11 cellular contexts compared by ENCODE assay signal in the genomic region with DNA sequence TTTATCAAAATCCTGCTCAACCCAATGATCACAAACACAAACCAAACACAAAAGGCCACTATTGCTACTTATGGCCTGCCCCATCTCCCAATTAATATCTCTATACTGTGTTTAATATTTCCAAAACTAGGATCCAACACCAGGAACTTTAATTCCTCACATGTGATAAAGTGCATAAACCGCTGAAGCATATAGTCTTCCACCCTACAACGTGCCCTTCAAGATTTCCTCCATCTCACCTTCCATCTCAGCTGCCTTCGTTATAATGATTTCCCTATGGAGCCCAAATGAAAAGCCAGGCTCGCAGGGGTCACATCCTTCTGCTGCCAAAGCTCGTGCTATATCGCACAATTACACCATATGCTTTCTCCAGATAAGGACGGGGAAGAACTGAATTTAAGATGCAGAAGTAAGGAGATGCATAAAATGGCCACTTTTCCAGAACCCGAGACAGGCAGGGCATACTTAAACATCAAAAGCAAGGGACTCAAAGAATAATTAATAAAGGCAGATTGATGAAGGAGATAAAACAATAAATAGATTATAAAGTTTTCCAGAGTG. TPM values are rescaled to one million over a fixed set of nuclear protein-coding genes. Genes with fewer than 3 reads are reported as not detected.
DNase-seq lines count a peak whose midpoint lies in the region; TF ChIP-seq lines count a peak whose summit lies in the region.
"Had no signal": no experiment of that assay in that cellular context is flagged by ENCODE, and none has a peak within 500 bp of the region (broad histone marks: within the 10 kb centered on the region; RNA-seq: fewer than 3 reads in every experiment).

No MANE protein-coding gene starts in this region.

- peaks cover 2% of the 10 kb centered on the region for H3K36me3 Mint-ChIP-seq in progenitor cell of endocrine pancreas (ENCODE audit: insufficient read depth)

- in situ Hi-C loops in KBM-7 (cut with MboI; ENCODE audit: low pct_unique_long_range_greater_than_20kb, low sequenced_read_pairs) = no loop called here

- no peak overlapping the region for H3K27ac ChIP-seq in MM.1S (ENCODE audit: low read length)

- DNase-seq in NCI-H2171 treated with DMSO at 0.1 percent for 48 hours (lab: John Stamatoyannopoulos, UW) (peak; percentile 61), NCI-H2171 (lab: John Stamatoyannopoulos, UW) (no peak), NT2/D1 (ENCODE audit: low read depth, low spot score) (no peak), epithelial cell of esophagus (ENCODE audit: low read depth) (no peak), progenitor cell of endocrine pancreas (ENCODE audit: low spot score, unreplicated experiment) (no peak), MM.1S (no peak), KBM-7 (no peak), midbrain (lab: John Stamatoyannopoulos, UW) (no peak)
- DNase-seq: activated effector memory CD4-positive, alpha-beta T cell treated with Interleukin-2 at 50 U/mL for 16 hours; NCI-H2081 treated with DMSO at 0.1 percent for 48 hours had no signal

- H3K27me3 ChIP-seq in NT2/D1 (ENCODE audit: insufficient read depth, insufficient read length) = no peaks in the 10 kb centered on the region
- no peaks in the 10 kb centered on the region for H3K27me3 ChIP-seq in MM.1S (replicated peaks; ENCODE audit: insufficient read depth, low read length)

- peaks cover 29% of the 10 kb centered on the region for H3K4me1 Mint-ChIP-seq in progenitor cell of endocrine pancreas (ENCODE audit: low read depth)

- H3K9ac ChIP-seq in NT2/D1 (ENCODE audit: insufficient read length, low read depth) = peak overlapping the region; percentile 90
- H3K9ac ChIP-seq in MM.1S (ENCODE audit: low read length) = no peak overlapping the region

- no peaks in the 10 kb centered on the region for H3K9me2 ChIP-seq in MM.1S (replicated peaks; ENCODE audit: insufficient read depth, low read length)

- H3K36me3 ChIP-seq in NT2/D1 (ENCODE audit: insufficient read depth, insufficient read length, low read length) (peaks cover 17% of the 10 kb centered on the region), MM.1S (replicated peaks; ENCODE audit: insufficient read depth, low read length) (no peaks in the 10 kb centered on the region)

- no peak overlapping the region for H2AFZ ChIP-seq in MM.1S (ENCODE audit: low read length)

- H3K4me3 Mint-ChIP-seq in progenitor cell of endocrine pancreas (ENCODE audit: low read depth) = peak overlapping the region; percentile 99

- H3F3A ChIP-seq in MM.1S (ENCODE audit: insufficient read depth, low read length) = peaks cover 10% of the 10 kb centered on the region; the same call in 1 of the 2 replicates

- H3K4me1 ChIP-seq in NT2/D1 (ENCODE audit: insufficient read depth, insufficient read length) = peaks cover 2% of the 10 kb centered on the region
- H3K4me1 ChIP-seq in MM.1S (ENCODE audit: low read length) = peaks cover 5% of the 10 kb centered on the region

- H3K9me3 Mint-ChIP-seq in progenitor cell of endocrine pancreas (ENCODE audit: low read depth) = no peaks in the 10 kb centered on the region

- peak overlapping the region; percentile 80 for H3K27ac Mint-ChIP-seq in progenitor cell of endocrine pancreas
- H3K27ac Mint-ChIP-seq: CD14-positive monocyte had no signal

- no peaks in the 10 kb centered on the region for H4K20me1 ChIP-seq in MM.1S (ENCODE audit: insufficient read depth, low read length)

- no peak for TF ChIP-seq CTCF in epithelial cell of esophagus (IDR thresholded peaks at IDR 0.05; ENCODE audit: insufficient read depth, low read depth, low read length, missing control alignments)
- no peak for TF ChIP-seq CTCF in progenitor cell of endocrine pancreas (IDR thresholded peaks at IDR 0.05; ENCODE audit: unreplicated experiment)
- no peak for TF ChIP-seq CTCF in MM.1S (IDR thresholded peaks at IDR 0.05; ENCODE audit: low read length)

- no peak overlapping the region for H3K4me2 ChIP-seq in MM.1S (ENCODE audit: low read depth, low read length)

- no peaks in the 10 kb centered on the region for H3K27me3 Mint-ChIP-seq in progenitor cell of endocrine pancreas

- peak overlapping the region; percentile 78 for H3K4me3 ChIP-seq in NT2/D1 (ENCODE audit: insufficient read length, low read depth)
- peak overlapping the region; percentile 91 for H3K4me3 ChIP-seq in epithelial cell of esophagus (ENCODE audit: low read length)
- H3K4me3 ChIP-seq in MM.1S (ENCODE audit: low read length) = no peak overlapping the region

- no peaks in the 10 kb centered on the region for H3K9me3 ChIP-seq in NT2/D1 (ENCODE audit: insufficient read depth, low read length)
- no peaks in the 10 kb centered on the region for H3K9me3 ChIP-seq in MM.1S (replicated peaks; ENCODE audit: insufficient read depth, low read length)

- peaks cover 40% of the 10 kb centered on the region for H3K79me2 ChIP-seq in MM.1S (ENCODE audit: low read length)

RNA-seq across cellular contexts. Expression of gene MYH10, which starts 1.8 kb away (rescaled TPM):
- total RNA-seq in progenitor cell of endocrine pancreas = 244 and 257 TPM in 2 replicates
